22 cellular contexts compared by ENCODE assay signal in genomic region chr16:27921134-27921533, GRCh38.
"Had no signal": no experiment of that assay in that cellular context is flagged by ENCODE, and none has a peak within 500 bp of the region (broad histone marks: within the 10 kb centered on the region; RNA-seq: fewer than 3 reads in every experiment).

No MANE protein-coding gene starts in this region.

- H3K27me3 ChIP-seq: hepatocyte, testis, tibial nerve, vagina had no signal

- H3K4me1 Mint-ChIP-seq: nephron; stimulated activated naive B cell treated with anti-CD40 and anti-IgM and Interleukin-4, amounts not matched to agents 10 μg/mL and 1 μg/mL and 100 μg/mL, for 72 hours; stimulated activated naive CD8-positive, alpha-beta T cell treated with anti-CD3 and anti-CD28 coated beads, Interleukin-15, amount 100 ng/mL, for 72 hours had no signal

- ATAC-seq: gastroesophageal sphincter; left cardiac atrium; left ventricle myocardium superior; sciatic nerve; stimulated activated naive B cell treated with anti-CD40 and anti-IgM and Interleukin-4, amounts not matched to agents 10 μg/mL and 1 μg/mL and 100 μg/mL, for 72 hours; stimulated activated naive CD8-positive, alpha-beta T cell treated with anti-CD3 and anti-CD28 coated beads, Interleukin-15, amount 100 ng/mL, for 72 hours; upper lobe of right lung had no signal

- H3K27ac Mint-ChIP-seq: naive B cell; nephron; stimulated activated naive B cell treated with anti-CD40 and anti-IgM and Interleukin-4, amounts not matched to agents 10 μg/mL and 1 μg/mL and 100 μg/mL, for 72 hours; stimulated activated naive CD8-positive, alpha-beta T cell treated with anti-CD3 and anti-CD28 coated beads, Interleukin-15, amount 100 ng/mL, for 72 hours had no signal

- H3K9me3 ChIP-seq: esophagus muscularis mucosa, gastroesophageal sphincter, testis, tibial nerve, upper lobe of right lung, vagina had no signal

- DNase-seq: cortex of kidney; effector memory CD4-positive, alpha-beta T cell; kidney; left cardiac atrium; left ventricle myocardium superior; naive B cell; stimulated activated CD4-positive, alpha-beta T cell treated with anti-CD3 and anti-CD28 coated beads, Interleukin-2, amount 100 ng/mL, for 24 hours; stimulated activated CD4-positive, alpha-beta T cell treated with anti-CD3 and anti-CD28 coated beads, Interleukin-4, amount 100 ng/mL, for 4 hours; stimulated activated naive B cell treated with anti-CD40 and anti-IgM and Interleukin-4, amounts not matched to agents 10 μg/mL and 1 μg/mL and 100 μg/mL, for 72 hours; stimulated activated naive CD8-positive, alpha-beta T cell treated with anti-CD3 and anti-CD28 coated beads, Interleukin-15, amount 100 ng/mL, for 72 hours; upper lobe of right lung had no signal

- H3K4me1 ChIP-seq: esophagus muscularis mucosa, gastroesophageal sphincter, testis, tibial nerve, upper lobe of right lung, vagina had no signal

- H3K9me3 Mint-ChIP-seq: nephron; stimulated activated naive B cell treated with anti-CD40 and anti-IgM and Interleukin-4, amounts not matched to agents 10 μg/mL and 1 μg/mL and 100 μg/mL, for 72 hours; stimulated activated naive CD8-positive, alpha-beta T cell treated with anti-CD3 and anti-CD28 coated beads, Interleukin-15, amount 100 ng/mL, for 72 hours had no signal

- H3K27ac ChIP-seq: epithelial cell of prostate, esophagus muscularis mucosa, gastroesophageal sphincter, hepatocyte, testis, tibial nerve, upper lobe of right lung, vagina had no signal

- H3K4me3 ChIP-seq: dorsolateral prefrontal cortex, esophagus muscularis mucosa, gastroesophageal sphincter, hepatocyte, lung, testis, tibial nerve, upper lobe of right lung, vagina had no signal

- H3K36me3 Mint-ChIP-seq: naive B cell; stimulated activated naive B cell treated with anti-CD40 and anti-IgM and Interleukin-4, amounts not matched to agents 10 μg/mL and 1 μg/mL and 100 μg/mL, for 72 hours had no signal

- H3K36me3 ChIP-seq: esophagus muscularis mucosa, gastroesophageal sphincter, tibial nerve, upper lobe of right lung, vagina had no signal

- H3K4me3 Mint-ChIP-seq: naive B cell; nephron; stimulated activated naive B cell treated with anti-CD40 and anti-IgM and Interleukin-4, amounts not matched to agents 10 μg/mL and 1 μg/mL and 100 μg/mL, for 72 hours; stimulated activated naive CD8-positive, alpha-beta T cell treated with anti-CD3 and anti-CD28 coated beads, Interleukin-15, amount 100 ng/mL, for 72 hours had no signal
